Comparison of ENCODE assay signal across 8 cellular contexts in the genomic region with DNA sequence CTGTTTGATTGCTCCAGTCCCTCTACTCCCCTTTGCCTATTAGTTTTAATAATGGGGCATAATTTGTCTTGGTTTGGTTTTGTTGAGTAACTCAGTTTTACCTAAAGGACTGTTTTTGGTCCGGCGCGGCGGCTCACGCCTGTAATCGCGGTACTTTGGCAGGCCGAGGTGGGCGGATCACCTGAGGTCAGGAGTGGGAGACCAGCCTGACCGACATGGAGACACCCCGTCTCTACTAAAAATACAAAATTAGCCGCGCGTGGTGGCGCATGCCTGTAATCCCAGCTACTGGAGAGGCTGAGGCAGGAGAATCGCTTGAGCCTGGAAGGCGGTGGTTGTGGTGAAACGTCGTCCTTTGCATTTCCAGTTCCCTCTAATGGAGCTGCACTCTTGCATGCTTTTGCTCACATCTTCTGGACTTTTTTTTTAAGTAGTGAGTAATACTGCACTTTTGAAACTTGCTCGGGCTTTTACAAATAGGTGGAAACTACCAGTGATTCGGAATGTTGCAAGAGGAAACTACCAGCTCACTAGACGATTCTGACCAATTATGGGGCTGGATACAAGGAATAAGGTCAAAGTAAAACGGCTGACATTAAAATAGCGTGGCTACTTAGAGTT. TPM values are rescaled to one million over a fixed set of nuclear protein-coding genes. Genes with fewer than 3 reads are reported as not detected.
DNase-seq lines count a peak whose midpoint lies in the region; ATAC-seq and TF ChIP-seq lines count a peak whose summit lies in the region.

No MANE protein-coding gene starts in this region.

- H3K27ac ChIP-seq in mesodermal cell (ENCODE audit: low read depth, low read length, severe bottlenecking) = peak overlapping the region; percentile 61

- TF ChIP-seq CTCF in cardiac fibroblast (IDR thresholded peaks at IDR 0.05; ENCODE audit: low read depth, low read length) = no peak

- H3K4me1 ChIP-seq in mesodermal cell (ENCODE audit: control insufficient read depth, insufficient read depth, low read length, poor library complexity, severe bottlenecking) = peaks cover 9% of the 10 kb centered on the region

- 71 to 89% methylated on average over 15 to 24 of the region's 24 CpGs for WGBS in mesodermal cell (ENCODE audit: insufficient coverage in 2 of 2), 2 experiments

- H3K36me3 ChIP-seq in mesodermal cell (ENCODE audit: control insufficient read depth, insufficient read depth, low read length) = peaks cover 58% of the 10 kb centered on the region

- H3K4me3 ChIP-seq in cardiac fibroblast (replicated peaks in 1 of 2; ENCODE audit: low read depth in 2 of 2, low read length in 2 of 2) = peak overlapping the region; percentile 25 to 40
- H3K4me3 ChIP-seq in mesodermal cell (ENCODE audit: extremely low read depth, insufficient read depth, low read length, poor library complexity, severe bottlenecking) = peak overlapping the region; percentile 78

- ATAC-seq in Right ventricle myocardium inferior = peak; percentile 0
- ATAC-seq in HG03060 (IDR thresholded peaks at IDR 0.05; ENCODE audit: low read depth, unreplicated experiment) = peak; percentile 21

- no peaks in the 10 kb centered on the region for H3K9me3 ChIP-seq in mesodermal cell (ENCODE audit: control insufficient read depth, low read length)

- intact Hi-C loops in Right ventricle myocardium inferior (cut with DNase I) = loop anchor here (1.0 kb wide), 1 partner anchor 34 kb away; a partner anchor contains a TSS
- intact Hi-C loops in cardiac septum (cut with DNase I) = loop anchor here (2.0 kb wide), 1 partner anchor 33 kb away; a partner anchor contains a TSS

- DNase-seq in Right ventricle myocardium inferior (ENCODE audit: missing footprints) (no peak), cardiac septum (ENCODE audit: low spot score) (no peak), RPMI8226 (peak; percentile 48), cardiac fibroblast (ENCODE audit: low read depth in 2 of 2) (peak; percentile 87 to 96), stromal cell of bone marrow (ENCODE audit: low read depth) (peak; percentile 79), NCI-H526 treated with DMSO at 0.1 percent for 48 hours (lab: John Stamatoyannopoulos, UW) (no peak)

RNA-seq across cellular contexts. Expression of a gene that starts 0.7 kb away (rescaled TPM):
- total RNA-seq in Right ventricle myocardium inferior (11.1 TPM), cardiac septum (13.2 TPM)
- polyA plus RNA-seq in mesodermal cell (2013, experiment 1 of 2) = 34.0 TPM
- 36.7 TPM for polyA plus RNA-seq in mesodermal cell (2013, experiment 2 of 2)

RNA-seq across cellular contexts. Expression of a gene that starts 33.1 kb away (rescaled TPM):
- total RNA-seq in Right ventricle myocardium inferior (504 TPM), cardiac septum (542 TPM)
- polyA plus RNA-seq in mesodermal cell (2013, experiment 1 of 2) = 326 TPM
- 321 TPM for polyA plus RNA-seq in mesodermal cell (2013, experiment 2 of 2)

RNA-seq across cellular contexts. Expression of a gene that starts 51.1 kb away (rescaled TPM):
- total RNA-seq in Right ventricle myocardium inferior (not detected), cardiac septum (not detected)
- polyA plus RNA-seq in mesodermal cell (2013, experiment 1 of 2) = not detected
- polyA plus RNA-seq in mesodermal cell (2013, experiment 2 of 2) = not detected

Comparison
In these comparisons a context has a peak if more than half of its experiments do, and no peak if none do; other contexts are left out.
1. DNase-seq: peak in RPMI8226 (single experiment), cardiac fibroblast (2 of 2) and stromal cell of bone marrow (single experiment); none in Right ventricle myocardium inferior (single experiment), cardiac septum (single experiment) and NCI-H526 treated with DMSO at 0.1 percent for 48 hours (single experiment).